1 cellular context compared by ENCODE assay signal in the genomic region with DNA sequence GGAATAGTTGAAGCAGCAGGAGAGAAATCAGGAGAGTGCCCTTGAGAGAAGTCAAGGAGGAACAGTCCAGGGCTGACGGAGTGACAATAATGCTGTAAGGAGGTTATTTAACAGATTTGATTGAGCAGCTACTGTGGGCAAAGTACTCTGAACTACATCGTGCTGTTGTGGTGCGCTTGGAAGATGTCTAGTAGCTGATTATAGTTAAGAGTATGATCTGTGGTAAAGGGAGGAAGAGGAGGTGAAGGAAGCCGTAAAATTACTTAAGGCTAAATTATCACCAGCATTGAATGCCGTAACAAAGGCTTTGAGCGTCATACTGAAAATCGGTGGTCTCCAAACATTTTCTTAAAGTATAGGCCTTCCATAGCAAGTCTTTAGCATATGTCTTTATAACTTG.
TF ChIP-seq lines count a peak whose summit lies in the region.

No MANE protein-coding gene starts in this region.

TF ChIP-seq in HEK293, 187 proteins besides CTCF, POLR2A, EP300 and RAD21 (continued from another document):
- TF ChIP-seq, protein P1, sequence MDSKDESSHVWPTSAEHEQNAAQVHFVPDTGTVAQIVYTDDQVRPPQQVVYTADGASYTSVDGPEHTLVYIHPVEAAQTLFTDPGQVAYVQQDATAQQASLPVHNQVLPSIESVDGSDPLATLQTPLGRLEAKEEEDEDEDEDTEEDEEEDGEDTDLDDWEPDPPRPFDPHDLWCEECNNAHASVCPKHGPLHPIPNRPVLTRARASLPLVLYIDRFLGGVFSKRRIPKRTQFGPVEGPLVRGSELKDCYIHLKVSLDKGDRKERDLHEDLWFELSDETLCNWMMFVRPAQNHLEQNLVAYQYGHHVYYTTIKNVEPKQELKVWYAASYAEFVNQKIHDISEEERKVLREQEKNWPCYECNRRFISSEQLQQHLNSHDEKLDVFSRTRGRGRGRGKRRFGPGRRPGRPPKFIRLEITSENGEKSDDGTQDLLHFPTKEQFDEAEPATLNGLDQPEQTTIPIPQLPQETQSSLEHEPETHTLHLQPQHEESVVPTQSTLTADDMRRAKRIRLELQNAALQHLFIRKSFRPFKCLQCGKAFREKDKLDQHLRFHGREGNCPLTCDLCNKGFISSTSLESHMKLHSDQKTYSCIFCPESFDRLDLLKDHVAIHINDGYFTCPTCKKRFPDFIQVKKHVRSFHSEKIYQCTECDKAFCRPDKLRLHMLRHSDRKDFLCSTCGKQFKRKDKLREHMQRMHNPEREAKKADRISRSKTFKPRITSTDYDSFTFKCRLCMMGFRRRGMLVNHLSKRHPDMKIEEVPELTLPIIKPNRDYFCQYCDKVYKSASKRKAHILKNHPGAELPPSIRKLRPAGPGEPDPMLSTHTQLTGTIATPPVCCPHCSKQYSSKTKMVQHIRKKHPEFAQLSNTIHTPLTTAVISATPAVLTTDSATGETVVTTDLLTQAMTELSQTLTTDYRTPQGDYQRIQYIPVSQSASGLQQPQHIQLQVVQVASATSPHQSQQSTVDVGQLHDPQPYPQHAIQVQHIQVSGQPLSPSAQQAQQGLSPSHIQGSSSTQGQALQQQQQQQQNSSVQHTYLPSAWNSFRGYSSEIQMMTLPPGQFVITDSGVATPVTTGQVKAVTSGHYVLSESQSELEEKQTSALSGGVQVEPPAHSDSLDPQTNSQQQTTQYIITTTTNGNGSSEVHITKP (tag by site-specific recombination; IDR thresholded peaks at IDR 0.05), result peak; percentile 0; the same call in 1 of the 2 replicates
- TF ChIP-seq HOXC10 (CRISPR knock-in tag; IDR thresholded peaks at IDR 0.05), result no peak
- no peak for TF ChIP-seq ZNF16 (tag by site-specific recombination; IDR thresholded peaks at IDR 0.05; ENCODE audit: low read depth)
- TF ChIP-seq ZNF19 (tag by site-specific recombination; IDR thresholded peaks at IDR 0.05; ENCODE audit: low read depth), result no peak
- TF ChIP-seq KLF8 (tag by site-specific recombination; IDR thresholded peaks at IDR 0.05), result no peak
- TF ChIP-seq, protein P2, sequence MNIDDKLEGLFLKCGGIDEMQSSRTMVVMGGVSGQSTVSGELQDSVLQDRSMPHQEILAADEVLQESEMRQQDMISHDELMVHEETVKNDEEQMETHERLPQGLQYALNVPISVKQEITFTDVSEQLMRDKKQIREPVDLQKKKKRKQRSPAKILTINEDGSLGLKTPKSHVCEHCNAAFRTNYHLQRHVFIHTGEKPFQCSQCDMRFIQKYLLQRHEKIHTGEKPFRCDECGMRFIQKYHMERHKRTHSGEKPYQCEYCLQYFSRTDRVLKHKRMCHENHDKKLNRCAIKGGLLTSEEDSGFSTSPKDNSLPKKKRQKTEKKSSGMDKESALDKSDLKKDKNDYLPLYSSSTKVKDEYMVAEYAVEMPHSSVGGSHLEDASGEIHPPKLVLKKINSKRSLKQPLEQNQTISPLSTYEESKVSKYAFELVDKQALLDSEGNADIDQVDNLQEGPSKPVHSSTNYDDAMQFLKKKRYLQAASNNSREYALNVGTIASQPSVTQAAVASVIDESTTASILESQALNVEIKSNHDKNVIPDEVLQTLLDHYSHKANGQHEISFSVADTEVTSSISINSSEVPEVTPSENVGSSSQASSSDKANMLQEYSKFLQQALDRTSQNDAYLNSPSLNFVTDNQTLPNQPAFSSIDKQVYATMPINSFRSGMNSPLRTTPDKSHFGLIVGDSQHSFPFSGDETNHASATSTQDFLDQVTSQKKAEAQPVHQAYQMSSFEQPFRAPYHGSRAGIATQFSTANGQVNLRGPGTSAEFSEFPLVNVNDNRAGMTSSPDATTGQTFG (tag by site-specific recombination; IDR thresholded peaks at IDR 0.05; ENCODE audit: borderline replicate concordance), result no peak
- TF ChIP-seq ZFP37 (tag by site-specific recombination; IDR thresholded peaks at IDR 0.05), result no peak
- TF ChIP-seq ZNF416 (tag by site-specific recombination; IDR thresholded peaks at IDR 0.05), result no peak
- no peak for TF ChIP-seq ZNF302 (tag by site-specific recombination; IDR thresholded peaks at IDR 0.05; ENCODE audit: low read depth)
- peak; percentile 82; the same call in 1 of the 2 replicates for TF ChIP-seq GLI4 (tag by site-specific recombination; IDR thresholded peaks at IDR 0.05)
- TF ChIP-seq BCL11A (tag by site-specific recombination; IDR thresholded peaks at IDR 0.05; ENCODE audit: low read depth), result no peak
- TF ChIP-seq ZNF664 (tag by site-specific recombination; IDR thresholded peaks at IDR 0.05), result peak; percentile 94
- TF ChIP-seq, protein P3, sequence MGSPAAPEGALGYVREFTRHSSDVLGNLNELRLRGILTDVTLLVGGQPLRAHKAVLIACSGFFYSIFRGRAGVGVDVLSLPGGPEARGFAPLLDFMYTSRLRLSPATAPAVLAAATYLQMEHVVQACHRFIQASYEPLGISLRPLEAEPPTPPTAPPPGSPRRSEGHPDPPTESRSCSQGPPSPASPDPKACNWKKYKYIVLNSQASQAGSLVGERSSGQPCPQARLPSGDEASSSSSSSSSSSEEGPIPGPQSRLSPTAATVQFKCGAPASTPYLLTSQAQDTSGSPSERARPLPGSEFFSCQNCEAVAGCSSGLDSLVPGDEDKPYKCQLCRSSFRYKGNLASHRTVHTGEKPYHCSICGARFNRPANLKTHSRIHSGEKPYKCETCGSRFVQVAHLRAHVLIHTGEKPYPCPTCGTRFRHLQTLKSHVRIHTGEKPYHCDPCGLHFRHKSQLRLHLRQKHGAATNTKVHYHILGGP (tag by site-specific recombination; IDR thresholded peaks at IDR 0.05), result no peak
- TF ChIP-seq ZNF174 (tag by site-specific recombination; IDR thresholded peaks at IDR 0.05), result no peak
- TF ChIP-seq ZBTB8A (tag by site-specific recombination; IDR thresholded peaks at IDR 0.05), result no peak
- no peak for TF ChIP-seq ZNF24 (tag by site-specific recombination; IDR thresholded peaks at IDR 0.05)
- TF ChIP-seq ZNF654 (tag by site-specific recombination; IDR thresholded peaks at IDR 0.05; ENCODE audit: low read depth), result no peak
